Comparison of ENCODE assay signal across 10 cellular contexts in genomic region chr9:33329117-33329563, GRCh38. TPM values are rescaled to one million over a fixed set of nuclear protein-coding genes. Genes with fewer than 3 reads are reported as not detected.
DNase-seq lines count a peak whose midpoint lies in the region; TF ChIP-seq lines count a peak whose summit lies in the region.
"Had no signal": no experiment of that assay in that cellular context is flagged by ENCODE, and none has a peak within 500 bp of the region (broad histone marks: within the 10 kb centered on the region; RNA-seq: fewer than 3 reads in every experiment).

No MANE protein-coding gene starts in this region.

- CTCF ChIA-PET in SK-N-SH (lab: Yijun Ruan, JAX) = no interaction called here

- POLR2A ChIA-PET in SK-N-SH (lab: Yijun Ruan, JAX) = no interaction called here

- no peak overlapping the region for H2AFZ ChIP-seq in SK-N-SH (ENCODE audit: low read depth)

- peak in 1 of 2 experiments; percentile 67; a peak in 2 of 4 replicates for TF ChIP-seq EP300 in SK-N-SH (IDR thresholded peaks at IDR 0.05; ENCODE audit: borderline replicate concordance in 1 of 2, low read depth in 1 of 2, low read length in 1 of 2)

- TF ChIP-seq CTCF in SK-N-SH (IDR thresholded peaks at IDR 0.05) (no peak), fibroblast of villous mesenchyme (IDR thresholded peaks at IDR 0.05; ENCODE audit: insufficient read depth, low read depth, low read length) (no peak)

- no peaks in the 10 kb centered on the region for H4K20me1 ChIP-seq in SK-N-SH (ENCODE audit: insufficient read depth)

- H3K9me2 ChIP-seq in SK-N-SH = no peaks in the 10 kb centered on the region

- H3K4me2 ChIP-seq in SK-N-SH = peak overlapping the region; percentile 24; the same call in 1 of the 2 replicates

- H3K27me3 ChIP-seq in SK-N-SH (ENCODE audit: insufficient read depth) (no peaks in the 10 kb centered on the region), H7 (ENCODE audit: control insufficient read depth, insufficient read depth, low read length) (no peaks in the 10 kb centered on the region)
- H3K27me3 ChIP-seq: tibial nerve had no signal

- 33% methylated on average over 4 of the region's 4 CpGs for WGBS in SK-N-SH (ENCODE audit: low lambda C conversion rate)

- peaks cover 12 to 26% of the 10 kb centered on the region in 2 experiments; a peak in 3 of 4 replicates for H3K4me1 ChIP-seq in SK-N-SH (ENCODE audit: control insufficient read depth in 1 of 2, insufficient read depth in 2 of 2, low read depth in 1 of 2, low read length in 1 of 2)
- H3K4me1 ChIP-seq: tibial nerve had no signal

- H3K36me3 ChIP-seq in SK-N-SH (replicated peaks in 1 of 2; ENCODE audit: control insufficient read depth in 1 of 2, insufficient read depth in 2 of 2, low read length in 1 of 2) = peaks cover 28 to 59% of the 10 kb centered on the region in 2 experiments
- peaks cover 7% of the 10 kb centered on the region for H3K36me3 ChIP-seq in H7 (replicated peaks; ENCODE audit: control insufficient read depth, insufficient read depth, low read length)

- peak overlapping the region; percentile 51 to 77; a peak in 3 of 4 replicates for H3K27ac ChIP-seq in SK-N-SH (ENCODE audit: low read depth in 2 of 2, low read length in 1 of 2)
- H3K27ac ChIP-seq: tibial nerve had no signal

- peak; percentile 90 for DNase-seq in ELR (ENCODE audit: low read depth)
- DNase-seq in SK-N-SH = no peak
- DNase-seq in fibroblast of villous mesenchyme (ENCODE audit: low read depth) = peak; percentile 95
- peak; percentile 100 for DNase-seq in renal cortical epithelial cell (ENCODE audit: low read depth)
- DNase-seq in H7 = no peak
- no peak for DNase-seq in NCI-H1092 (lab: John Stamatoyannopoulos, UW)
- no peak for DNase-seq in occipital lobe (lab: John Stamatoyannopoulos, UW)
- no peak for DNase-seq in DMS153 treated with DMSO at 0.1 percent for 48 hours (lab: John Stamatoyannopoulos, UW; ENCODE audit: unreplicated experiment)
- DNase-seq: activated gamma-delta T cell had no signal

- H3K79me2 ChIP-seq in SK-N-SH (ENCODE audit: insufficient read depth) = 0 out of 2 replicates have a peak, but pooled peaks cover 6% of the 10 kb centered on the region

- H3K4me3 ChIP-seq in SK-N-SH (ENCODE audit: low read depth in 2 of 2, low read length in 1 of 2) (no peak overlapping the region), fibroblast of villous mesenchyme (ENCODE audit: low read depth, low read length) (no peak overlapping the region), H7 (ENCODE audit: insufficient read depth, low read depth, low read length) (no peak overlapping the region)
- H3K4me3 ChIP-seq: tibial nerve had no signal

- H3K9me3 ChIP-seq in SK-N-SH = no peaks in the 10 kb centered on the region
- H3K9me3 ChIP-seq: tibial nerve had no signal

- no peak overlapping the region for H3K9ac ChIP-seq in SK-N-SH

- H3F3A ChIP-seq in SK-N-SH (replicated peaks; ENCODE audit: insufficient read depth) = peaks cover 45% of the 10 kb centered on the region

- TF ChIP-seq RAD21 in SK-N-SH (IDR thresholded peaks at IDR 0.05; ENCODE audit: low read length) = no peak

TF ChIP-seq in SK-N-SH, 30 proteins besides CTCF, POLR2A, EP300 and RAD21:
- TF ChIP-seq POLR2AphosphoS5 (IDR thresholded peaks at IDR 0.05; ENCODE audit: low read depth, low read length) (peak; percentile 49; the same call in 1 of the 2 replicates), FOXJ3 (CRISPR knock-in tag; IDR thresholded peaks at IDR 0.05) (no peak), USF2 (IDR thresholded peaks at IDR 0.05; ENCODE audit: borderline replicate concordance, low read depth, low read length) (no peak), CHD2 (IDR thresholded peaks at IDR 0.05; ENCODE audit: low read length, partially characterized antibody) (no peak), PBX3 (IDR thresholded peaks at IDR 0.05) (peak; percentile 67), TAF1 (IDR thresholded peaks at IDR 0.05; ENCODE audit: borderline replicate concordance, low read depth, low read length) (no peak), ZBTB33 (IDR thresholded peaks at IDR 0.05; ENCODE audit: borderline replicate concordance, low read depth) (no peak), FOSL2 (IDR thresholded peaks at IDR 0.05; ENCODE audit: borderline replicate concordance, low read depth) (peak; percentile 78), GABPA (IDR thresholded peaks at IDR 0.05; ENCODE audit: low read depth) (no peak), TEAD4 (IDR thresholded peaks at IDR 0.05; ENCODE audit: borderline replicate concordance, insufficient read depth) (0 out of 2 replicates have a peak, but pooled peaks have one; percentile 42), TCF12 (IDR thresholded peaks at IDR 0.05) (peak; percentile 71), NRF1 (IDR thresholded peaks at IDR 0.05; ENCODE audit: low read depth, low read length) (no peak), MAX (IDR thresholded peaks at IDR 0.05; ENCODE audit: low read depth) (peak; percentile 88), NFIC (IDR thresholded peaks at IDR 0.05; ENCODE audit: borderline replicate concordance) (peak; percentile 83), IRF3 (IDR thresholded peaks at IDR 0.05; ENCODE audit: low read depth, low read length) (no peak), RXRA (IDR thresholded peaks at IDR 0.05; ENCODE audit: borderline replicate concordance, low read depth) (peak; percentile 64; the same call in 1 of the 2 replicates), USF1 (IDR thresholded peaks at IDR 0.05; ENCODE audit: borderline replicate concordance, low read depth) (peak; percentile 82), JUND (IDR thresholded peaks at IDR 0.05) (peak; percentile 68)

RNA-seq across cellular contexts. Expression of gene NFX1, which starts 38.8 kb away (rescaled TPM):
- polyA plus RNA-seq in SK-N-SH (2012; rRNA removed) = 19.6 and 27.6 TPM in 2 replicates
- 17.3 and 18.6 TPM in 2 replicates for polyA plus RNA-seq in SK-N-SH (2012; cell fraction: cytosol; rRNA removed)
- 30.8 and 45.4 TPM in 2 replicates for polyA plus RNA-seq in SK-N-SH (2012; cell fraction: nucleus; rRNA removed)
- total RNA-seq in fibroblast of villous mesenchyme (24.2 and 26.7 TPM in 2 replicates), renal cortical epithelial cell (16.3 and 34.8 TPM in 2 replicates), occipital lobe (18.7 TPM)
- 14.0 and 21.9 TPM in 2 replicates for total RNA-seq in H7 (2014; rRNA removed; shearing (Covaris generic))

Comparison
In these comparisons a context has a peak if more than half of its experiments do, and no peak if none do; other contexts are left out.
1. DNase-seq: peak in ELR (single experiment), fibroblast of villous mesenchyme (single experiment) and renal cortical epithelial cell (single experiment); none in SK-N-SH (single experiment), H7 (single experiment), NCI-H1092 (single experiment), occipital lobe (single experiment) and DMS153 treated with DMSO at 0.1 percent for 48 hours (single experiment).